Comparison of ENCODE assay signal across 21 cellular contexts in genomic region chr11:62151737-62152102, GRCh38. TPM values are rescaled to one million over a fixed set of nuclear protein-coding genes. Genes with fewer than 3 reads are reported as not detected.
DNase-seq lines count a peak whose midpoint lies in the region; ATAC-seq, FAIRE-seq and TF ChIP-seq lines count a peak whose summit lies in the region.
"Had no signal": no experiment of that assay in that cellular context is flagged by ENCODE, and none has a peak within 500 bp of the region (broad histone marks: within the 10 kb centered on the region; RNA-seq: fewer than 3 reads in every experiment).

No MANE protein-coding gene starts in this region.

- BruUV-seq in MCF 10A (replicated peaks; lab: Mats Ljungman, UMichigan) (no TSS peak), mammary epithelial cell (replicated peaks; lab: Mats Ljungman, UMichigan) (no TSS peak), HepG2 (replicated peaks; lab: Mats Ljungman, UMichigan) (no TSS peak)

- H3K27me3 Mint-ChIP-seq in MCF 10A (ENCODE audit: insufficient read depth, unreplicated experiment), result no peaks in the 10 kb centered on the region
- H3K27me3 Mint-ChIP-seq: CD4-positive, CD25-positive, alpha-beta regulatory T cell had no signal

- no peak for TF ChIP-seq CTCF in MCF 10A (IDR thresholded peaks at IDR 0.05; ENCODE audit: unreplicated experiment)
- no peak for TF ChIP-seq CTCF in mammary epithelial cell (conservative IDR thresholded peaks at IDR 0.05 in 1 of 2, IDR thresholded peaks at IDR 0.05 in 1 of 2; ENCODE audit: extremely low read depth in 1 of 2, insufficient read depth in 1 of 2, low read depth in 1 of 2, low read length in 2 of 2)
- no peak for TF ChIP-seq CTCF in coronary artery (IDR thresholded peaks at IDR 0.05)
- TF ChIP-seq CTCF in HepG2 (CRISPR knock-in tag; IDR thresholded peaks at IDR 0.05), result no peak

- no peak for TF ChIP-seq POLR2A in HepG2 (IDR thresholded peaks at IDR 0.05; ENCODE audit: insufficient read depth in 1 of 2, low read depth in 2 of 2, low read length in 2 of 2)

- POLR2A ChIA-PET in MCF 10A (lab: Yijun Ruan, JAX) (no interaction called here), HepG2 (lab: Yijun Ruan, JAX) (no interaction called here)

- H3K4me3 Mint-ChIP-seq in MCF 10A (ENCODE audit: unreplicated experiment), result no peak overlapping the region
- H3K4me3 Mint-ChIP-seq: CD4-positive, CD25-positive, alpha-beta regulatory T cell had no signal

- H3K9me3 ChIP-seq in mammary epithelial cell (replicated peaks; ENCODE audit: insufficient read depth, low read length), result no peaks in the 10 kb centered on the region
- no peaks in the 10 kb centered on the region for H3K9me3 ChIP-seq in HepG2 (ENCODE audit: low read length)
- H3K9me3 ChIP-seq: MG63 had no signal

- TF ChIP-seq RAD21 in HepG2 (CRISPR knock-in tag; IDR thresholded peaks at IDR 0.05), result no peak

- no peaks in the 10 kb centered on the region for H3K4me1 Mint-ChIP-seq in MCF 10A (ENCODE audit: insufficient read depth, unreplicated experiment)
- H3K4me1 Mint-ChIP-seq: CD4-positive, CD25-positive, alpha-beta regulatory T cell had no signal

- no peaks in the 10 kb centered on the region for H3K79me2 ChIP-seq in mammary epithelial cell (ENCODE audit: insufficient read depth, low read length)
- no peaks in the 10 kb centered on the region for H3K79me2 ChIP-seq in HepG2 (ENCODE audit: insufficient read depth, low read length)

- H3K4me3 ChIP-seq in mammary epithelial cell (replicated peaks in 1 of 3; ENCODE audit: insufficient read depth in 1 of 3, low read depth in 2 of 3, low read length in 3 of 3) (no peak overlapping the region), coronary artery (no peak overlapping the region), HepG2 (replicated peaks in 1 of 3; ENCODE audit: insufficient read depth in 1 of 3, low read depth in 2 of 3, low read length in 3 of 3) (no peak overlapping the region)
- H3K4me3 ChIP-seq: GM12878, MG63 had no signal

- H3K9ac ChIP-seq in mammary epithelial cell (ENCODE audit: insufficient read depth, low read length), result no peak overlapping the region
- H3K9ac ChIP-seq in HepG2 (ENCODE audit: insufficient read depth, low read depth, low read length), result no peak overlapping the region

- peaks cover 28% of the 10 kb centered on the region for H3K36me3 ChIP-seq in mammary epithelial cell (ENCODE audit: insufficient read depth, low read length)
- H3K36me3 ChIP-seq in HepG2 (replicated peaks in 1 of 2; ENCODE audit: control insufficient read depth in 1 of 2, insufficient read depth in 2 of 2, low read length in 2 of 2), result peaks cover 34 to 51% of the 10 kb centered on the region in 2 experiments

- H3K4me2 ChIP-seq in mammary epithelial cell (ENCODE audit: insufficient read depth, low read depth, low read length) (no peak overlapping the region), HepG2 (ENCODE audit: low read depth, low read length) (no peak overlapping the region)

- no peak for FAIRE-seq in HepG2 (lab: Jason Lieb, UNC)
- FAIRE-seq: GM12878, H54 had no signal

- CTCF ChIA-PET in MCF 10A (lab: Yijun Ruan, JAX) (interaction anchor here (2.2 kb wide), 1 partner anchor 19 kb away, joined by 8 read pairs; no protein-coding TSS in a partner anchor), mammary epithelial cell (lab: Charles Lee; ENCODE audit: low non-redundant PET) (no interaction called here), HepG2 (lab: Yijun Ruan, JAX; ENCODE audit: low intra/inter-chr PET ratio, low total read pairs) (no interaction called here)

- 90% methylated on average over 9 of the region's 9 CpGs for WGBS in mammary epithelial cell (ENCODE audit: low coverage, missing lambda C conversion rate)
- 100% methylated on average over 6 of the region's 9 CpGs for WGBS in HepG2 (ENCODE audit: low lambda C conversion rate)

- H3K27ac Mint-ChIP-seq in MCF 10A (ENCODE audit: low read depth, unreplicated experiment), result peak overlapping the region; percentile 70

- H3K9me3 Mint-ChIP-seq in MCF 10A (ENCODE audit: unreplicated experiment), result no peaks in the 10 kb centered on the region
- H3K9me3 Mint-ChIP-seq: CD4-positive, CD25-positive, alpha-beta regulatory T cell had no signal

- TF ChIP-seq EP300 in HepG2 (IDR thresholded peaks at IDR 0.05; ENCODE audit: low read depth in 2 of 2, low read length in 2 of 2), result no peak
- TF ChIP-seq EP300 in HepG2 (CRISPR knock-in tag; IDR thresholded peaks at IDR 0.05; ENCODE audit: borderline replicate concordance), result no peak

- peaks cover 21% of the 10 kb centered on the region for H3K36me3 Mint-ChIP-seq in MCF 10A (ENCODE audit: insufficient read depth, unreplicated experiment)

- no peak overlapping the region for H2AFZ ChIP-seq in mammary epithelial cell (ENCODE audit: low read depth, low read length)
- H2AFZ ChIP-seq in HepG2 (ENCODE audit: low read length), result no peak overlapping the region

- intact Hi-C loops in MCF 10A (cut with micrococcal nuclease) (no loop called here), mammary epithelial cell (cut with micrococcal nuclease) (no loop called here), posterior vena cava (cut with DNase I) (no loop called here), HepG2 (cut with micrococcal nuclease; ENCODE audit: unreplicated experiment) (no loop called here)

- in situ Hi-C loops in mammary epithelial cell (cut with MboI; ENCODE audit: low sequenced_read_pairs in 2 of 2) (loop anchor here in 1 of 2 donors (10.0 kb wide), 1 partner anchor 163 kb away; no protein-coding TSS in a partner anchor), HepG2 (cut with HindIII; ENCODE audit: extremely low pct_ligation_motif_present, low pct_unique_long_range_greater_than_20kb) (no loop called here)

- ATAC-seq in GM18511 (IDR thresholded peaks at IDR 0.05; ENCODE audit: unreplicated experiment), result no peak
- no peak for ATAC-seq in HepG2
- no peak for ATAC-seq in HG03135 (IDR thresholded peaks at IDR 0.05; ENCODE audit: unreplicated experiment)
- ATAC-seq: GM12878 had no signal

- DNase-seq in MCF 10A (ENCODE audit: unreplicated experiment) (no peak), mammary epithelial cell (no peak), coronary artery (ENCODE audit: low spot score) (peak; percentile 50), posterior vena cava (ENCODE audit: low spot score) (peak; percentile 45), HepG2 (ENCODE audit: low spot score) (no peak)
- DNase-seq: CD4-positive, CD25-positive, alpha-beta regulatory T cell; DND-41; Kasumi-1; MG63; NCI-H1417; NCI-H1694 treated with DMSO at 0.1 percent for 48 hours; NCI-H446; NCI-H526 had no signal

- H3K27me3 ChIP-seq in mammary epithelial cell (ENCODE audit: insufficient read depth, low read length) (no peaks in the 10 kb centered on the region), HepG2 (ENCODE audit: control insufficient read depth in 1 of 2, insufficient read depth in 2 of 2, low read length in 2 of 2) (no peaks in the 10 kb centered on the region; a peak in 1 of 5 replicates)
- H3K27me3 ChIP-seq: MG63 had no signal

- H3K4me1 ChIP-seq in mammary epithelial cell (ENCODE audit: insufficient read depth, low read length) (no peaks in the 10 kb centered on the region), HepG2 (ENCODE audit: insufficient read depth, low read length) (no peaks in the 10 kb centered on the region)

- H4K20me1 ChIP-seq in mammary epithelial cell (ENCODE audit: insufficient read depth, low read length), result no peaks in the 10 kb centered on the region
- H4K20me1 ChIP-seq in HepG2 (ENCODE audit: insufficient read depth, low read length), result no peaks in the 10 kb centered on the region

- no peak overlapping the region for H3K27ac ChIP-seq in mammary epithelial cell (ENCODE audit: insufficient read depth, low read depth, low read length)
- no peak overlapping the region for H3K27ac ChIP-seq in coronary artery
- no peak overlapping the region for H3K27ac ChIP-seq in HepG2 (ENCODE audit: extremely low read length, insufficient read depth, low read length)

- dilution Hi-C loops in mammary epithelial cell (cut with HindIII; ENCODE audit: low sequenced_read_pairs), result no loop called here

RNA-seq across cellular contexts. Expression of gene INCENP, which starts 27.9 kb away (rescaled TPM):
- total RNA-seq in MCF 10A (2022) (40.4 and 56.2 TPM in 2 replicates), mammary epithelial cell (10 to 100 TPM; 15.7 to 60.6 TPM), posterior vena cava (10 to 100 TPM; 11.8 to 22.4 TPM), HepG2 (2016; rRNA removed; fragmentation: Illumina TruSeq; extraction: Trizol) (37.3 and 38.1 TPM in 2 replicates)
- polyA plus RNA-seq in mammary epithelial cell (27.4 TPM), HepG2 (2011; rRNA removed) (10.4 and 14.1 TPM in 2 replicates)
- 34.9 TPM for polyA minus RNA-seq in mammary epithelial cell
- total RNA-seq in HepG2 (2016; cell fraction: cytosol; rRNA removed; fragmentation: Illumina TruSeq; extraction: Trizol; ENCODE audit: low read depth), result 3.3 and 3.7 TPM in 2 replicates
- 27.3 and 37.0 TPM in 2 replicates for total RNA-seq in HepG2 (2016; cell fraction: insoluble cytoplasmic fraction; rRNA removed; fragmentation: Illumina TruSeq; extraction: Trizol)
- total RNA-seq in HepG2 (2016; cell fraction: membrane; rRNA removed; fragmentation: Illumina TruSeq; extraction: Trizol), result 14.0 and 15.7 TPM in 2 replicates
- 36.6 and 40.2 TPM in 2 replicates for total RNA-seq in HepG2 (2016; cell fraction: nucleus; rRNA removed; fragmentation: Illumina TruSeq; extraction: Trizol)
- polyA plus RNA-seq in HepG2 (2011; cell fraction: cytosol; rRNA removed), result 5.0 and 8.4 TPM in 2 replicates
- 42.9 and 73.5 TPM in 2 replicates for polyA plus RNA-seq in HepG2 (2011; cell fraction: nucleus; rRNA removed)
- 8.6 and 15.4 TPM in 2 replicates for polyA plus RNA-seq in HepG2 (2012)
- 1.1 and 1.2 TPM in 2 replicates for polyA plus RNA-seq in HepG2 (2016; cell fraction: cytosol; fragmentation: Illumina TruSeq; extraction: Trizol; ENCODE audit: low read depth)
- polyA plus RNA-seq in HepG2 (2016; cell fraction: insoluble cytoplasmic fraction; fragmentation: Illumina TruSeq; extraction: Trizol; ENCODE audit: low read depth), result 17.0 and 26.2 TPM in 2 replicates
- polyA plus RNA-seq in HepG2 (2016; cell fraction: membrane; fragmentation: Illumina TruSeq; extraction: Trizol; ENCODE audit: low read depth), result 2.3 and 4.0 TPM in 2 replicates
- 69.9 and 91.3 TPM in 2 replicates for polyA plus RNA-seq in HepG2 (2016; cell fraction: nucleus; fragmentation: Illumina TruSeq; extraction: Trizol; ENCODE audit: insufficient read depth, low read depth)
- polyA minus RNA-seq in HepG2 (2011; rRNA and poly(A)+ RNA removed; ENCODE audit: low replicate concordance), result 25.1 and 110 TPM in 2 replicates
- 18.4 and 29.2 TPM in 2 replicates for polyA minus RNA-seq in HepG2 (2011; cell fraction: cytosol; rRNA and poly(A)+ RNA removed)
- 10.9 and 15.5 TPM in 2 replicates for polyA minus RNA-seq in HepG2 (2011; cell fraction: nucleus; rRNA and poly(A)+ RNA removed)

RNA-seq across cellular contexts. Expression of gene SCGB1D1, which starts 38.3 kb away (rescaled TPM):
- total RNA-seq in MCF 10A (2022) (not detected in 2 replicates), mammary epithelial cell (not detected), posterior vena cava (not detected), HepG2 (2016; rRNA removed; fragmentation: Illumina TruSeq; extraction: Trizol) (not detected in 2 replicates)
- polyA plus RNA-seq in mammary epithelial cell (not detected), HepG2 (2011; rRNA removed) (not detected in 2 replicates)
- polyA minus RNA-seq in mammary epithelial cell, result not detected
- total RNA-seq in HepG2 (2016; cell fraction: cytosol; rRNA removed; fragmentation: Illumina TruSeq; extraction: Trizol; ENCODE audit: low read depth), result not detected in 2 replicates
- total RNA-seq in HepG2 (2016; cell fraction: insoluble cytoplasmic fraction; rRNA removed; fragmentation: Illumina TruSeq; extraction: Trizol), result not detected in 2 replicates
- not detected in 2 replicates for total RNA-seq in HepG2 (2016; cell fraction: membrane; rRNA removed; fragmentation: Illumina TruSeq; extraction: Trizol)
- total RNA-seq in HepG2 (2016; cell fraction: nucleus; rRNA removed; fragmentation: Illumina TruSeq; extraction: Trizol), result not detected in 2 replicates
- not detected in 2 replicates for polyA plus RNA-seq in HepG2 (2011; cell fraction: cytosol; rRNA removed)
- not detected in 2 replicates for polyA plus RNA-seq in HepG2 (2011; cell fraction: nucleus; rRNA removed)
- polyA plus RNA-seq in HepG2 (2012), result not detected in 2 replicates
- polyA plus RNA-seq in HepG2 (2016; cell fraction: cytosol; fragmentation: Illumina TruSeq; extraction: Trizol; ENCODE audit: low read depth), result not detected in 2 replicates
- not detected in 2 replicates for polyA plus RNA-seq in HepG2 (2016; cell fraction: insoluble cytoplasmic fraction; fragmentation: Illumina TruSeq; extraction: Trizol; ENCODE audit: low read depth)
- polyA plus RNA-seq in HepG2 (2016; cell fraction: membrane; fragmentation: Illumina TruSeq; extraction: Trizol; ENCODE audit: low read depth), result not detected in 2 replicates
- polyA plus RNA-seq in HepG2 (2016; cell fraction: nucleus; fragmentation: Illumina TruSeq; extraction: Trizol; ENCODE audit: insufficient read depth, low read depth), result not detected in 2 replicates
- not detected in 2 replicates for polyA minus RNA-seq in HepG2 (2011; rRNA and poly(A)+ RNA removed; ENCODE audit: low replicate concordance)
- polyA minus RNA-seq in HepG2 (2011; cell fraction: cytosol; rRNA and poly(A)+ RNA removed), result not detected in 2 replicates
- not detected in 2 replicates for polyA minus RNA-seq in HepG2 (2011; cell fraction: nucleus; rRNA and poly(A)+ RNA removed)
- total RNA-seq: CD4-positive, CD25-positive, alpha-beta regulatory T cell; GM12878; OCI-LY7; Right ventricle myocardium inferior; SK-MEL-5 had no signal
- polyA plus RNA-seq: BJ; CD4-positive, CD25-positive, alpha-beta regulatory T cell; GM12878 had no signal

RNA-seq across cellular contexts. Expression of gene SCGB2A1, which starts 56.8 kb away (rescaled TPM):
- total RNA-seq in MCF 10A (2022) (not detected in 2 replicates), mammary epithelial cell (not detected), posterior vena cava (not detected), HepG2 (2016; rRNA removed; fragmentation: Illumina TruSeq; extraction: Trizol) (not detected in 2 replicates)
- polyA plus RNA-seq in mammary epithelial cell (not detected), HepG2 (2011; rRNA removed) (not detected in 2 replicates)
- polyA minus RNA-seq in mammary epithelial cell, result not detected
- total RNA-seq in HepG2 (2016; cell fraction: cytosol; rRNA removed; fragmentation: Illumina TruSeq; extraction: Trizol; ENCODE audit: low read depth), result not detected in 2 replicates
- total RNA-seq in HepG2 (2016; cell fraction: insoluble cytoplasmic fraction; rRNA removed; fragmentation: Illumina TruSeq; extraction: Trizol), result not detected in 2 replicates
- total RNA-seq in HepG2 (2016; cell fraction: membrane; rRNA removed; fragmentation: Illumina TruSeq; extraction: Trizol), result not detected in 2 replicates
- total RNA-seq in HepG2 (2016; cell fraction: nucleus; rRNA removed; fragmentation: Illumina TruSeq; extraction: Trizol), result not detected in 2 replicates
- not detected in 2 replicates for polyA plus RNA-seq in HepG2 (2011; cell fraction: cytosol; rRNA removed)
- not detected in 2 replicates for polyA plus RNA-seq in HepG2 (2011; cell fraction: nucleus; rRNA removed)
- polyA plus RNA-seq in HepG2 (2012), result not detected in 2 replicates
- 0.33 TPM in 1 of 2 replicates, not detected in the other for polyA plus RNA-seq in HepG2 (2016; cell fraction: cytosol; fragmentation: Illumina TruSeq; extraction: Trizol; ENCODE audit: low read depth)
- polyA plus RNA-seq in HepG2 (2016; cell fraction: insoluble cytoplasmic fraction; fragmentation: Illumina TruSeq; extraction: Trizol; ENCODE audit: low read depth), result not detected in 2 replicates
- not detected in 2 replicates for polyA plus RNA-seq in HepG2 (2016; cell fraction: membrane; fragmentation: Illumina TruSeq; extraction: Trizol; ENCODE audit: low read depth)
- polyA plus RNA-seq in HepG2 (2016; cell fraction: nucleus; fragmentation: Illumina TruSeq; extraction: Trizol; ENCODE audit: insufficient read depth, low read depth), result not detected in 2 replicates
- polyA minus RNA-seq in HepG2 (2011; rRNA and poly(A)+ RNA removed; ENCODE audit: low replicate concordance), result not detected in 2 replicates
- not detected in 2 replicates for polyA minus RNA-seq in HepG2 (2011; cell fraction: cytosol; rRNA and poly(A)+ RNA removed)
- polyA minus RNA-seq in HepG2 (2011; cell fraction: nucleus; rRNA and poly(A)+ RNA removed), result not detected in 2 replicates
- total RNA-seq: CD4-positive, CD25-positive, alpha-beta regulatory T cell; GM12878; OCI-LY7; Right ventricle myocardium inferior; SK-MEL-5 had no signal
- polyA plus RNA-seq: BJ; CD4-positive, CD25-positive, alpha-beta regulatory T cell; GM12878 had no signal

Comparison
In these comparisons a context has a peak if more than half of its experiments do, and no peak if none do; other contexts are left out.
1. DNase-seq: peak in coronary artery (single experiment) and posterior vena cava (single experiment); none in MCF 10A (single experiment), mammary epithelial cell (single experiment) and HepG2 (single experiment).